In genomic region chr1:174534789-174535188, GRCh38 we compare ENCODE assay signal across 20 cellular contexts.
DNase-seq lines count a peak whose midpoint lies in the region; ATAC-seq and TF ChIP-seq lines count a peak whose summit lies in the region.
"Had no signal": no experiment of that assay in that cellular context is flagged by ENCODE, and none has a peak within 500 bp of the region (broad histone marks: within the 10 kb centered on the region; RNA-seq: fewer than 3 reads in every experiment).

No MANE protein-coding gene starts in this region.

- H3K36me3 ChIP-seq in left ventricle myocardium inferior = no peaks in the 10 kb centered on the region
- H3K36me3 ChIP-seq: adrenal gland, heart right ventricle had no signal

- no peak overlapping the region for H3K27ac ChIP-seq in left ventricle myocardium inferior (replicated peaks)
- H3K27ac ChIP-seq: adrenal gland, heart right ventricle, SK-N-MC, testis had no signal

- H3K4me1 ChIP-seq in left ventricle myocardium inferior = peaks cover 5% of the 10 kb centered on the region
- H3K4me1 ChIP-seq: adrenal gland, testis had no signal

- peak; percentile 3 for DNase-seq in AG08396 (ENCODE audit: low spot score)
- peak; percentile 89 for DNase-seq in HCEC 1CT
- peak; percentile 51 for DNase-seq in amniotic epithelial cell (ENCODE audit: low read depth)
- peak; percentile 22 for DNase-seq in glomerular visceral epithelial cell (ENCODE audit: extremely low spot score)
- no peak for DNase-seq in NCI-H748 treated with DMSO at 0.1 percent for 48 hours (lab: John Stamatoyannopoulos, UW)
- no peak for DNase-seq in left ventricle myocardium inferior
- DNase-seq: activated CD4-positive, alpha-beta T cell treated with anti-CD3 and anti-CD28 coated beads for 36 hours; adrenal gland; CD8-positive, alpha-beta memory T cell; heart right ventricle; immature natural killer cell; NCI-H1694; occipital lobe; right cardiac atrium; stimulated activated CD4-positive, alpha-beta T cell treated with anti-CD3 and anti-CD28 coated beads, Interleukin-15, amount 100 ng/mL, for 24 hours; testis had no signal

- peaks cover 37% of the 10 kb centered on the region for H3K9me3 ChIP-seq in left ventricle myocardium inferior (replicated peaks)
- H3K9me3 ChIP-seq: testis had no signal

- ATAC-seq in GM21737 (IDR thresholded peaks at IDR 0.05; ENCODE audit: unreplicated experiment) (no peak), GM18519 (IDR thresholded peaks at IDR 0.05; ENCODE audit: low FRiP score, unreplicated experiment) (no peak)
- ATAC-seq: activated CD4-positive, alpha-beta T cell treated with anti-CD3 and anti-CD28 coated beads for 36 hours; Panc1; right cardiac atrium had no signal

- intact Hi-C loops in left ventricle myocardium inferior (cut with micrococcal nuclease) = no loop called here

- H3K4me3 ChIP-seq in left ventricle myocardium inferior = no peak overlapping the region
- H3K4me3 ChIP-seq: adrenal gland, heart right ventricle, SK-N-MC, testis had no signal

- no peaks in the 10 kb centered on the region for H3K27me3 ChIP-seq in left ventricle myocardium inferior (ENCODE audit: low read depth)
- H3K27me3 ChIP-seq: adrenal gland, heart right ventricle, testis had no signal

- no peak for TF ChIP-seq CTCF in left ventricle myocardium inferior (IDR thresholded peaks at IDR 0.05; ENCODE audit: borderline replicate concordance)

Comparison
In these comparisons a context has a peak if more than half of its experiments do, and no peak if none do; other contexts are left out.
1. DNase-seq: peak in AG08396 (single experiment), HCEC 1CT (single experiment), amniotic epithelial cell (single experiment) and glomerular visceral epithelial cell (single experiment); none in NCI-H748 treated with DMSO at 0.1 percent for 48 hours (single experiment) and left ventricle myocardium inferior (single experiment).